8 cellular contexts compared by ENCODE assay signal in the genomic region with DNA sequence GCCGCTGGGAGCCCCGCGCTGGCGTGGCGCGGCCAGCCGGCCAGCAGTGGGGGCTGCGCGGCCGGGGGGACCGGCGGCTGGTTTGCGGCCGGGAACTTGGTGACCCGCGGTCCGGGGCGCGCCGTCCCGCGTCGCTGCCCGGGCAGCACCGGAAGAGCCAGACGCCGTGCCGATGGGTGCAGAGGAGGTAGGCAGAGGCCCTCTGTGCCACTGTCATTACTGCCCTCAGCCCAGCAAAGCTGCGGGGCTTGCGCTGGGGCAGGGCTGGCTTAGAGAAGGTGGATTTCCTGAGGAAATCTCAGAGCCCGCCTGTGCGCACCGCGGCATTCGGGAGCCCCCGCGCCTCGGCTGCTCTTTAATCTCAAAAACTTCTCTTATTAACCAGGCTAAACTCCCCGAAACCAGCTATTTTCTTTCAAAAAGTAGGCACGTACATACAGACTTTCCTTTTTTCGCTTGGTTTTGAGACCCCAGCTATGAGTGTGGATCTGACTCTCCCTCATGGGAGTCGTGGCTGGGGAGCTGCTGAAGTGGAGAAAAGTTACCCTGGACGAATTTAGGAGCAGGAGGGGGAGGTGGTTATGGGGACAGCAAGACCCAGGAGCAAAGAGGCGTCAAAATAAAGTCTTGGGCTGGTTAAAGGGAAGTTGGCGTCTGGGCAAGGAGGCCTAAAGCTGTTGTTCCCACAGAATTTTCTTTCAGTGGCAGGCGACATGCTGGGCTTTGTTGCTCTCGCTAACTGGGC. TPM values are rescaled to one million over a fixed set of nuclear protein-coding genes. Genes with fewer than 3 reads are reported as not detected.
DNase-seq lines count a peak whose midpoint lies in the region; ATAC-seq, FAIRE-seq and TF ChIP-seq lines count a peak whose summit lies in the region.

No MANE protein-coding gene starts in this region.

- no peaks in the 10 kb centered on the region for H3K9me3 Mint-ChIP-seq in T-cell

- peaks cover 2% of the 10 kb centered on the region for H4K20me1 ChIP-seq in keratinocyte (ENCODE audit: control insufficient read depth, extremely low read depth, insufficient read depth, low read length)

- H3K4me1 Mint-ChIP-seq in T-cell = peaks cover 67 to 71% (median 68%) of the 10 kb centered on the region in 3 donors

- H3K4me1 ChIP-seq in keratinocyte (ENCODE audit: control insufficient read depth, extremely low read depth, insufficient read depth, low read length) = peaks cover 49% of the 10 kb centered on the region

- H3K27me3 ChIP-seq in bronchial epithelial cell (ENCODE audit: control insufficient read depth, insufficient read depth, low read length) (no peaks in the 10 kb centered on the region), keratinocyte (ENCODE audit: control insufficient read depth, extremely low read depth, insufficient read depth, low read length) (no peaks in the 10 kb centered on the region)

- peak overlapping the region; percentile 97 to 100 for H3K27ac Mint-ChIP-seq in T-cell

- no peaks in the 10 kb centered on the region for H3K9me3 ChIP-seq in keratinocyte (ENCODE audit: control insufficient read depth, low read depth, low read length)

- peak overlapping the region; percentile 93 for H3K4me2 ChIP-seq in keratinocyte (ENCODE audit: control insufficient read depth, extremely low read depth, insufficient read depth, low read depth, low read length)

- FAIRE-seq in bronchial epithelial cell (lab: Jason Lieb, UNC) = no peak
- no peak for FAIRE-seq in keratinocyte (lab: Jason Lieb, UNC)

- H3K36me3 Mint-ChIP-seq in T-cell = no peaks in the 10 kb centered on the region

- CTCF ChIA-PET in T-cell (lab: Charles Lee) = interaction anchor here (0.6 to 1.1 kb wide), 4 partner anchors 8 to 23 kb away, joined by 3 read pairs; no protein-coding TSS in a partner anchor

- peak overlapping the region; percentile 47 for H2AFZ ChIP-seq in keratinocyte (ENCODE audit: control insufficient read depth, low read length)

- H3K4me3 Mint-ChIP-seq in T-cell = peak overlapping the region; percentile 94 to 97 (median 97)

- H3K4me3 ChIP-seq in bronchial epithelial cell (ENCODE audit: low read depth, low read length) = peak overlapping the region; percentile 57
- H3K4me3 ChIP-seq in keratinocyte (ENCODE audit: control insufficient read depth in 2 of 3, extremely low read depth in 1 of 3, insufficient read depth in 2 of 3, low read depth in 1 of 3, low read length in 3 of 3) = peak overlapping the region; percentile 64 to 92 (median 84)

- dilution Hi-C loops in keratinocyte (cut with MboI; ENCODE audit: extremely low pct_ligation_motif_present, low sequenced_read_pairs) = no loop called here

- peak; percentile 4 for ATAC-seq in GM19438 (IDR thresholded peaks at IDR 0.05; ENCODE audit: low read depth, unreplicated experiment)
- peak; percentile 39 to 59 (median 54) for ATAC-seq in T-cell (replicated peaks in 1 of 4)
- ATAC-seq in HG03378 (IDR thresholded peaks at IDR 0.05; ENCODE audit: unreplicated experiment) = no peak

- POLR2A ChIA-PET in T-cell (lab: Charles Lee) = interaction anchor here (0.5 to 2.5 kb wide), 9 partner anchors 18 to 1429 kb away, joined by 3 to 15 read pairs (median 4); partner anchors contain the start of gene SRSF5 (in 1 of the 2)

- TF ChIP-seq CTCF in bronchial epithelial cell (IDR thresholded peaks at IDR 0.05; ENCODE audit: insufficient read depth, low read length, severe bottlenecking) (no peak), keratinocyte (optimal IDR thresholded peaks at IDR 0.05 in 1 of 3, IDR thresholded peaks at IDR 0.05 in 1 of 3, conservative IDR thresholded peaks at IDR 0.05 in 1 of 3; ENCODE audit: extremely low read depth in 1 of 3, insufficient read depth in 2 of 3, low read length in 3 of 3) (no peak)

- peak overlapping the region; percentile 94 for H3K9ac ChIP-seq in keratinocyte (ENCODE audit: control insufficient read depth, extremely low read depth, insufficient read depth, low read length)

- peak overlapping the region; percentile 91 for H3K27ac ChIP-seq in keratinocyte (ENCODE audit: control insufficient read depth, insufficient read depth, low read length)

- no peaks in the 10 kb centered on the region for H3K27me3 Mint-ChIP-seq in T-cell

- H3K36me3 ChIP-seq in bronchial epithelial cell (ENCODE audit: control insufficient read depth, insufficient read depth, low read length) (peaks cover 3% of the 10 kb centered on the region), keratinocyte (ENCODE audit: control insufficient read depth in 2 of 2, extremely low read depth in 1 of 2, insufficient read depth in 2 of 2, low read length in 2 of 2) (peaks cover 0 to 3% of the 10 kb centered on the region in 2 experiments)

- peaks cover 51% of the 10 kb centered on the region for H3K79me2 ChIP-seq in keratinocyte (ENCODE audit: control insufficient read depth, insufficient read depth, low read length)

- DNase-seq in AG20443 (ENCODE audit: low spot score) (peak; percentile 67), HT1080 (ENCODE audit: low read depth) (peak; percentile 28), T-cell (peak in 24 of 34 experiments; percentile 16 to 48 (median 30)), bronchial epithelial cell (ENCODE audit: low read depth) (peak; percentile 19), keratinocyte (ENCODE audit: low read depth, low spot score) (no peak)
- peak; percentile 44 for DNase-seq in stimulated activated CD4-positive, alpha-beta T cell treated with anti-CD3 and anti-CD28 coated beads, Interleukin-1b, Interleukin-23, amount 100 ng/mL, for 48 hours

- H3K9me1 ChIP-seq in keratinocyte (ENCODE audit: control insufficient read depth, extremely low read depth, insufficient read depth, low read length) = peaks cover 2% of the 10 kb centered on the region

RNA-seq across cellular contexts. Expression of gene SUSD6, which starts 0.8 kb away (rescaled TPM):
- total RNA-seq in HT1080 (2014; rRNA removed; shearing (Covaris generic)) = 2.7 and 4.3 TPM in 2 replicates
- polyA plus RNA-seq in HT1080 (2015; cell fraction: cytosol; rRNA removed) = 6.8 and 8.2 TPM in 2 replicates
- polyA plus RNA-seq in HT1080 (2015; cell fraction: nucleus; rRNA removed) = 16.3 and 18.7 TPM in 2 replicates
- total RNA-seq in T-cell (10 to 100 TPM; 53.5 to 75.5 (median 60.4) TPM), bronchial epithelial cell (3.9 and 5.6 TPM in 2 replicates)
- polyA plus RNA-seq in keratinocyte = 10.5 to 12.8 TPM (median 12.0 TPM) in 3 replicates
- polyA plus RNA-seq in keratinocyte (2011; ENCODE audit: low read depth) = 9.1 TPM
- polyA plus RNA-seq in keratinocyte (2011; cell fraction: cytosol; rRNA removed) = 4.2 and 5.2 TPM in 2 replicates
- 42.5 and 45.1 TPM in 2 replicates for polyA plus RNA-seq in keratinocyte (2011; cell fraction: nucleus; rRNA removed)
- 9.9 and 16.3 TPM in 2 replicates for polyA plus RNA-seq in keratinocyte (2012; ENCODE audit: low replicate concordance)
- polyA minus RNA-seq in keratinocyte = 17.4 to 22.2 TPM (median 19.8 TPM) in 3 replicates
- polyA minus RNA-seq in keratinocyte (2011; cell fraction: cytosol; rRNA and poly(A)+ RNA removed) = 7.5 TPM
- polyA minus RNA-seq in keratinocyte (2011; cell fraction: nucleus; rRNA and poly(A)+ RNA removed) = 26.7 and 33.3 TPM in 2 replicates

RNA-seq across cellular contexts. Expression of gene CCDC177, which starts 37.5 kb away (rescaled TPM):
- not detected in 2 replicates for total RNA-seq in HT1080 (2014; rRNA removed; shearing (Covaris generic))
- polyA plus RNA-seq in HT1080 (2015; cell fraction: cytosol; rRNA removed) = not detected in 2 replicates
- not detected in 2 replicates for polyA plus RNA-seq in HT1080 (2015; cell fraction: nucleus; rRNA removed)
- not detected for total RNA-seq in T-cell
- not detected in 2 replicates for total RNA-seq in bronchial epithelial cell
- polyA plus RNA-seq in keratinocyte = not detected in 3 replicates
- not detected for polyA plus RNA-seq in keratinocyte (2011; ENCODE audit: low read depth)
- polyA plus RNA-seq in keratinocyte (2011; cell fraction: cytosol; rRNA removed) = not detected in 2 replicates
- polyA plus RNA-seq in keratinocyte (2011; cell fraction: nucleus; rRNA removed) = not detected in 2 replicates
- 0.03 TPM in 1 of 2 replicates, not detected in the other for polyA plus RNA-seq in keratinocyte (2012; ENCODE audit: low replicate concordance)
- not detected in 3 replicates for polyA minus RNA-seq in keratinocyte
- polyA minus RNA-seq in keratinocyte (2011; cell fraction: cytosol; rRNA and poly(A)+ RNA removed) = not detected
- polyA minus RNA-seq in keratinocyte (2011; cell fraction: nucleus; rRNA and poly(A)+ RNA removed) = not detected in 2 replicates
